ENCODE assay signal across 9 cellular contexts in genomic region chr3:142210144-142210543, GRCh38. TPM values are rescaled to one million over a fixed set of nuclear protein-coding genes. Genes with fewer than 3 reads are reported as not detected.
DNase-seq lines count a peak whose midpoint lies in the region; ATAC-seq and TF ChIP-seq lines count a peak whose summit lies in the region.
"Had no signal": no experiment of that assay in that cellular context is flagged by ENCODE, and none has a peak within 500 bp of the region (broad histone marks: within the 10 kb centered on the region; RNA-seq: fewer than 3 reads in every experiment).

No MANE protein-coding gene starts in this region.

- peak overlapping the region; percentile 51 for H2BK120ac ChIP-seq in mesenchymal stem cell (ENCODE audit: low read depth, low read length)

- no peak overlapping the region for H2BK5ac ChIP-seq in mesenchymal stem cell (ENCODE audit: low read depth, low read length, poor library complexity, severe bottlenecking)

- peak overlapping the region; percentile 41 for H3K9ac ChIP-seq in OCI-LY1 (ENCODE audit: low read length)
- peak overlapping the region; percentile 92 for H3K9ac ChIP-seq in mesenchymal stem cell (ENCODE audit: low read length)

- peak overlapping the region in 1 of 2 experiments; percentile 0 for H3K4ac ChIP-seq in mesenchymal stem cell (ENCODE audit: low read depth in 1 of 2, low read length in 2 of 2)

- no peak overlapping the region for H3K4me3 ChIP-seq in OCI-LY1 (ENCODE audit: low read depth, low read length, poor library complexity, severe bottlenecking)
- peak overlapping the region in 1 of 2 experiments; percentile 54 for H3K4me3 ChIP-seq in mesenchymal stem cell (ENCODE audit: insufficient read depth in 1 of 2, low read depth in 1 of 2, low read length in 2 of 2)
- peak overlapping the region; percentile 13 for H3K4me3 ChIP-seq in suprapubic skin

- ATAC-seq in HG02610 (IDR thresholded peaks at IDR 0.05; ENCODE audit: unreplicated experiment) (no peak), HG03469 (IDR thresholded peaks at IDR 0.05; ENCODE audit: unreplicated experiment) (no peak)

- WGBS in mesenchymal stem cell = 73% methylated on average over 3 of the region's 3 CpGs
- WGBS in suprapubic skin = 63% methylated on average over 3 of the region's 3 CpGs

- H4K20me1 ChIP-seq in OCI-LY1 (ENCODE audit: insufficient read depth, low read length) = no peaks in the 10 kb centered on the region

- TF ChIP-seq EP300 in suprapubic skin (IDR thresholded peaks at IDR 0.05) = no peak

- peak overlapping the region; percentile 87 for H4K8ac ChIP-seq in mesenchymal stem cell (ENCODE audit: low read length)

- H2BK12ac ChIP-seq in mesenchymal stem cell (ENCODE audit: low read length in 2 of 2) = peak overlapping the region; percentile 2 to 61

- peak overlapping the region; percentile 43; the same call in 1 of the 2 replicates for H2AFZ ChIP-seq in OCI-LY1 (ENCODE audit: low read length)
- H2AFZ ChIP-seq in mesenchymal stem cell (ENCODE audit: low read depth, low read length) = no peak overlapping the region

- H3K79me1 ChIP-seq in mesenchymal stem cell (replicated peaks; ENCODE audit: low read length, poor library complexity, severe bottlenecking) = peaks cover 4% of the 10 kb centered on the region

- H3K18ac ChIP-seq in mesenchymal stem cell (ENCODE audit: low read depth in 1 of 2, low read length in 2 of 2) = peak overlapping the region; percentile 55 to 85

- H3K4me1 ChIP-seq in OCI-LY1 (ENCODE audit: insufficient read depth, low read length, severe bottlenecking) (peaks cover 19% of the 10 kb centered on the region), mesenchymal stem cell (ENCODE audit: control insufficient read depth, insufficient read depth, low read depth, low read length) (no peaks in the 10 kb centered on the region), suprapubic skin (peaks cover 6% of the 10 kb centered on the region)

- TF ChIP-seq CTCF in OCI-LY1 (IDR thresholded peaks at IDR 0.05; ENCODE audit: low read length) (no peak), suprapubic skin (IDR thresholded peaks at IDR 0.05) (no peak)

- H3K14ac ChIP-seq in mesenchymal stem cell (ENCODE audit: low read length in 2 of 2) = no peak overlapping the region

- H2BK15ac ChIP-seq in mesenchymal stem cell (ENCODE audit: low read depth, poor library complexity, severe bottlenecking) = no peak overlapping the region

- no peaks in the 10 kb centered on the region for H3K9me2 ChIP-seq in OCI-LY1 (ENCODE audit: low read depth, low read length)

- H3K27ac ChIP-seq in OCI-LY1 (ENCODE audit: low read depth, low read length, poor library complexity, severe bottlenecking) (peak overlapping the region; percentile 67), mesenchymal stem cell (ENCODE audit: low read length, poor library complexity, severe bottlenecking) (no peak overlapping the region), suprapubic skin (peak overlapping the region; percentile 81)

- no peak overlapping the region for H2AK5ac ChIP-seq in mesenchymal stem cell (ENCODE audit: low read length, severe bottlenecking)

- H3K9me3 ChIP-seq in OCI-LY1 (ENCODE audit: low read length) (peaks cover 15% of the 10 kb centered on the region), mesenchymal stem cell (ENCODE audit: control insufficient read depth, low read length) (peaks cover 9% of the 10 kb centered on the region), suprapubic skin (no peaks in the 10 kb centered on the region)

- TF ChIP-seq POLR2A in suprapubic skin (IDR thresholded peaks at IDR 0.05) = no peak

- peak; percentile 85 to 90 for DNase-seq in dermis microvascular lymphatic vessel endothelial cell (ENCODE audit: low read depth in 2 of 2)
- DNase-seq in mesenchymal stem cell = peak; percentile 30
- no peak for DNase-seq in suprapubic skin (ENCODE audit: low spot score in 2 of 2)
- no peak for DNase-seq in DMS 273 treated with DMSO at 0.1 percent for 48 hours (lab: John Stamatoyannopoulos, UW)
- DNase-seq in NCI-H748 treated with DMSO at 0.1 percent for 48 hours (lab: John Stamatoyannopoulos, UW) = no peak
- DNase-seq: NCI-H510A had no signal

- H3K4me2 ChIP-seq in OCI-LY1 (ENCODE audit: low read length) (peak overlapping the region; percentile 21), mesenchymal stem cell (ENCODE audit: low read length, poor library complexity, severe bottlenecking) (no peak overlapping the region)

- H3K23ac ChIP-seq in mesenchymal stem cell (ENCODE audit: low read length in 2 of 2) = no peak overlapping the region

- H3K79me2 ChIP-seq in OCI-LY1 (ENCODE audit: insufficient read depth, low read length) = no peaks in the 10 kb centered on the region

- no peaks in the 10 kb centered on the region for H3F3A ChIP-seq in OCI-LY1 (ENCODE audit: insufficient read depth, low read length)

- H3K36me3 ChIP-seq in OCI-LY1 (ENCODE audit: insufficient read depth, low read length) (peaks cover 63% of the 10 kb centered on the region), mesenchymal stem cell (ENCODE audit: control insufficient read depth in 1 of 2, insufficient read depth in 2 of 2, low read depth in 1 of 2, low read length in 2 of 2) (peaks cover 10 to 69% of the 10 kb centered on the region in 2 experiments), suprapubic skin (peaks cover 28% of the 10 kb centered on the region)

- H3K27me3 ChIP-seq in OCI-LY1 (ENCODE audit: insufficient read depth, low read length) (no peaks in the 10 kb centered on the region), mesenchymal stem cell (ENCODE audit: control insufficient read depth in 1 of 2, insufficient read depth in 1 of 2, low read length in 2 of 2) (no peaks in the 10 kb centered on the region), suprapubic skin (no peaks in the 10 kb centered on the region)

- H4K91ac ChIP-seq in mesenchymal stem cell (ENCODE audit: low read length) = peak overlapping the region; percentile 70

RNA-seq across cellular contexts. Expression of gene GK5, which starts 15.2 kb away (rescaled TPM):
- total RNA-seq in dermis microvascular lymphatic vessel endothelial cell (4.1 and 4.8 TPM in 2 replicates), suprapubic skin (10 to 100 TPM; 18.0 to 51.0 (median 20.7) TPM)
- polyA plus RNA-seq in mesenchymal stem cell (2013, experiment 1 of 2) = 10.6 TPM
- 11.5 TPM for polyA plus RNA-seq in mesenchymal stem cell (2013, experiment 2 of 2)

Comparison
In these comparisons a context has a peak if more than half of its experiments do, and no peak if none do; other contexts are left out.
1. DNase-seq: peak in dermis microvascular lymphatic vessel endothelial cell (2 of 2) and mesenchymal stem cell (single experiment); none in suprapubic skin (0 of 2), DMS 273 treated with DMSO at 0.1 percent for 48 hours (single experiment) and NCI-H748 treated with DMSO at 0.1 percent for 48 hours (single experiment).